In genomic region chr20:41617931-41618806, GRCh38 we compare ENCODE assay signal across 8 cellular contexts. TPM values are rescaled to one million over a fixed set of nuclear protein-coding genes. Genes with fewer than 3 reads are reported as not detected.
DNase-seq lines count a peak whose midpoint lies in the region; ATAC-seq and TF ChIP-seq lines count a peak whose summit lies in the region.

Gene CHD6 (minus strand): TSS chr20:41618377. CDS start chr20:41551337, 67,040 bp downstream.

- no peaks in the 10 kb centered on the region for H3K9me3 ChIP-seq in RWPE2 (ENCODE audit: severe bottlenecking)

- peaks cover 7% of the 10 kb centered on the region for H3K4me1 ChIP-seq in RWPE2 (ENCODE audit: insufficient read depth, poor library complexity, severe bottlenecking)

- peaks cover 15% of the 10 kb centered on the region for H3K27me3 Mint-ChIP-seq in activated T-helper 2 cell treated with anti-CD3 and anti-CD28 coated beads, Interferon-gamma antibody, Interleukin-2, Interleukin-4, amounts not matched to agents 10 μg/mL and 5 μg/mL and 100 μg/mL, durations not matched to agents 14 hours and 24 hours and 36 hours (ENCODE audit: low read depth)
- peaks cover 4% of the 10 kb centered on the region for H3K27me3 Mint-ChIP-seq in nephron (ENCODE audit: low read depth)
- no peaks in the 10 kb centered on the region for H3K27me3 Mint-ChIP-seq in stimulated activated naive CD8-positive, alpha-beta T cell treated with anti-CD3 and anti-CD28 coated beads, Interleukin-15, Interleukin-2, amounts not matched to agents 100 ng/mL and 50 ng/mL, for 24 hours

- peaks cover 35% of the 10 kb centered on the region for H3K4me1 Mint-ChIP-seq in activated T-helper 2 cell treated with anti-CD3 and anti-CD28 coated beads, Interferon-gamma antibody, Interleukin-2, Interleukin-4, amounts not matched to agents 10 μg/mL and 5 μg/mL and 100 μg/mL, durations not matched to agents 14 hours and 24 hours and 36 hours (ENCODE audit: low read depth)
- peaks cover 56% of the 10 kb centered on the region for H3K4me1 Mint-ChIP-seq in nephron
- peaks cover 48% of the 10 kb centered on the region for H3K4me1 Mint-ChIP-seq in stimulated activated naive CD8-positive, alpha-beta T cell treated with anti-CD3 and anti-CD28 coated beads, Interleukin-15, Interleukin-2, amounts not matched to agents 100 ng/mL and 50 ng/mL, for 24 hours (ENCODE audit: low read depth)

- peak; percentile 99 for ATAC-seq in RWPE2 (ENCODE audit: low read depth)

- DNase-seq in Daoy (ENCODE audit: low read depth) (peak; percentile 99), H4 (ENCODE audit: low spot score) (peak; percentile 99), LoVo (ENCODE audit: low spot score) (peak; percentile 97), RWPE2 (ENCODE audit: low spot score) (peak; percentile 100), fibroblast of the aortic adventitia (ENCODE audit: low read depth) (peak; percentile 100)
- peak; percentile 99 for DNase-seq in activated T-helper 2 cell treated with anti-CD3 and anti-CD28 coated beads, Interferon-gamma antibody, Interleukin-2, Interleukin-4, amounts not matched to agents 10 μg/mL and 5 μg/mL and 100 μg/mL, durations not matched to agents 14 hours and 24 hours and 36 hours (ENCODE audit: low spot score)

- H3K4me3 ChIP-seq in RWPE2 (ENCODE audit: severe bottlenecking) (peak within 1 kb of the TSS; percentile 99), fibroblast of the aortic adventitia (ENCODE audit: low read depth, low read length) (peak within 1 kb of the TSS; percentile 78)

- peak within 1 kb of the TSS; percentile 80 for H3K27ac Mint-ChIP-seq in activated T-helper 2 cell treated with anti-CD3 and anti-CD28 coated beads, Interferon-gamma antibody, Interleukin-2, Interleukin-4, amounts not matched to agents 10 μg/mL and 5 μg/mL and 100 μg/mL, durations not matched to agents 14 hours and 24 hours and 36 hours
- peak within 1 kb of the TSS; percentile 93 to 99 (median 98) for H3K27ac Mint-ChIP-seq in nephron
- H3K27ac Mint-ChIP-seq in stimulated activated naive CD8-positive, alpha-beta T cell treated with anti-CD3 and anti-CD28 coated beads, Interleukin-15, Interleukin-2, amounts not matched to agents 100 ng/mL and 50 ng/mL, for 24 hours = peak within 1 kb of the TSS; percentile 85

- intact Hi-C loops in activated T-helper 2 cell treated with anti-CD3 and anti-CD28 coated beads, Interferon-gamma antibody, Interleukin-2, Interleukin-4, amounts not matched to agents 10 μg/mL and 5 μg/mL and 100 μg/mL, durations not matched to agents 14 hours and 24 hours and 36 hours (cut with micrococcal nuclease) = loop anchor here (1.0 to 5.0 kb wide), 3 partner anchors 75 to 181 kb away; no protein-coding TSS in a partner anchor

- H3K9me3 Mint-ChIP-seq in activated T-helper 2 cell treated with anti-CD3 and anti-CD28 coated beads, Interferon-gamma antibody, Interleukin-2, Interleukin-4, amounts not matched to agents 10 μg/mL and 5 μg/mL and 100 μg/mL, durations not matched to agents 14 hours and 24 hours and 36 hours = no peaks in the 10 kb centered on the region
- no peaks in the 10 kb centered on the region for H3K9me3 Mint-ChIP-seq in nephron
- H3K9me3 Mint-ChIP-seq in stimulated activated naive CD8-positive, alpha-beta T cell treated with anti-CD3 and anti-CD28 coated beads, Interleukin-15, Interleukin-2, amounts not matched to agents 100 ng/mL and 50 ng/mL, for 24 hours = no peaks in the 10 kb centered on the region

- peaks cover 5% of the 10 kb centered on the region for H3K36me3 Mint-ChIP-seq in activated T-helper 2 cell treated with anti-CD3 and anti-CD28 coated beads, Interferon-gamma antibody, Interleukin-2, Interleukin-4, amounts not matched to agents 10 μg/mL and 5 μg/mL and 100 μg/mL, durations not matched to agents 14 hours and 24 hours and 36 hours (ENCODE audit: low read depth)
- H3K36me3 Mint-ChIP-seq in nephron (ENCODE audit: low read depth) = no peaks in the 10 kb centered on the region
- H3K36me3 Mint-ChIP-seq in stimulated activated naive CD8-positive, alpha-beta T cell treated with anti-CD3 and anti-CD28 coated beads, Interleukin-15, Interleukin-2, amounts not matched to agents 100 ng/mL and 50 ng/mL, for 24 hours (ENCODE audit: low read depth) = no peaks in the 10 kb centered on the region

- H3K27ac ChIP-seq in RWPE2 (ENCODE audit: poor library complexity, severe bottlenecking) = peak within 1 kb of the TSS; percentile 61

- TF ChIP-seq CTCF in RWPE2 (IDR thresholded peaks at IDR 0.05; ENCODE audit: poor library complexity, severe bottlenecking) (no peak), fibroblast of the aortic adventitia (IDR thresholded peaks at IDR 0.05; ENCODE audit: insufficient read depth, low read length) (no peak), nephron (IDR thresholded peaks at IDR 0.05; ENCODE audit: unreplicated experiment in 3 of 3) (no peak)

- H3K4me3 Mint-ChIP-seq in activated T-helper 2 cell treated with anti-CD3 and anti-CD28 coated beads, Interferon-gamma antibody, Interleukin-2, Interleukin-4, amounts not matched to agents 10 μg/mL and 5 μg/mL and 100 μg/mL, durations not matched to agents 14 hours and 24 hours and 36 hours (ENCODE audit: low read depth) = peak within 1 kb of the TSS; percentile 89
- peak within 1 kb of the TSS; percentile 94 to 99 (median 95) for H3K4me3 Mint-ChIP-seq in nephron
- peak within 1 kb of the TSS; percentile 90 for H3K4me3 Mint-ChIP-seq in stimulated activated naive CD8-positive, alpha-beta T cell treated with anti-CD3 and anti-CD28 coated beads, Interleukin-15, Interleukin-2, amounts not matched to agents 100 ng/mL and 50 ng/mL, for 24 hours

- no peaks in the 10 kb centered on the region for H3K36me3 ChIP-seq in RWPE2 (ENCODE audit: low read depth)

- no peaks in the 10 kb centered on the region for H3K27me3 ChIP-seq in RWPE2 (ENCODE audit: insufficient read depth, poor library complexity, severe bottlenecking)

RNA-seq across cellular contexts. Expression of gene CHD6, which starts in this region (rescaled TPM):
- total RNA-seq in Daoy (2014; rRNA removed; shearing (Covaris generic)) = 9.8 and 11.4 TPM in 2 replicates
- 6.8 and 8.5 TPM in 2 replicates for total RNA-seq in H4 (2014; rRNA removed; shearing (Covaris generic))
- 32.5 and 32.7 TPM in 2 replicates for total RNA-seq in activated T-helper 2 cell treated with anti-CD3 and anti-CD28 coated beads, Interferon-gamma antibody, Interleukin-2, Interleukin-4, amounts not matched to agents 10 μg/mL and 5 μg/mL and 100 μg/mL, durations not matched to agents 14 hours and 24 hours and 36 hours
- 29.7 and 268 TPM in 2 replicates for total RNA-seq in fibroblast of the aortic adventitia (ENCODE audit: low replicate concordance)

Comparison
In these comparisons a context has a peak if more than half of its experiments do, and no peak if none do; other contexts are left out.
1. Peak in every context shown above with its lines: DNase-seq, ATAC-seq, H3K4me3 ChIP-seq and H3K27ac ChIP-seq.